23 cellular contexts compared by ENCODE assay signal in genomic region chr2:25164526-25164925, GRCh38. TPM values are rescaled to one million over a fixed set of nuclear protein-coding genes. Genes with fewer than 3 reads are reported as not detected.
"Had no signal": no experiment of that assay in that cellular context is flagged by ENCODE, and none has a peak within 500 bp of the region (broad histone marks: within the 10 kb centered on the region; RNA-seq: fewer than 3 reads in every experiment).

No MANE protein-coding gene starts in this region.

- DNase-seq: activated CD4-positive, alpha-beta T cell treated with anti-CD3 and anti-CD28 coated beads for 48 hours; activated CD4-positive, alpha-beta T cell treated with anti-CD3 and anti-CD28 coated beads, Interleukin-2, amount 50 U/mL, for 4 hours; activated CD4-positive, CD25-positive, alpha-beta regulatory T cell treated with anti-CD3 and anti-CD28 coated beads, Interleukin-2, amount 50 U/mL, for 72 hours; activated CD8-positive, alpha-beta memory T cell treated with anti-CD3 and anti-CD28 coated beads, Interleukin-2, amount 10 ng/mL, durations not matched to agents 7 days and 5 days; activated effector memory CD4-positive, alpha-beta T cell treated with anti-CD3 and anti-CD28 coated beads, Interleukin-2, amount 50 U/mL, for 16 hours; activated naive CD4-positive, alpha-beta T cell treated with Interleukin-2 at 50 U/mL for 16 hours; activated T-cell treated with anti-CD3 and anti-CD28 coated beads, Interleukin-2, amount 50 U/mL, for 24 hours; NCI-H1092; NCI-H1417; NCI-H2029; NCI-H2107; NCI-H226; NCI-H510A; NCI-H526 treated with DMSO at 0.1 percent for 48 hours; NCI-H82; SIG-M5; T-cell had no signal

- H3K27ac ChIP-seq: KMS-11 had no signal

- ATAC-seq: activated CD8-positive, alpha-beta memory T cell treated with anti-CD3 and anti-CD28 coated beads, Interleukin-2, amount 10 ng/mL, durations not matched to agents 7 days and 5 days; activated naive CD4-positive, alpha-beta T cell treated with anti-CD3 and anti-CD28 coated beads, Interleukin-2, amount 50 U/mL, for 72 hours; HepG2; T-cell; WTC11 had no signal

RNA-seq across cellular contexts. Expression of gene POMC, which starts 3.9 kb away (rescaled TPM):
- total RNA-seq: HepG2, MCF 10A, OCI-LY7 had no signal
- polyA plus RNA-seq: HepG2 had no signal
